ENCODE assay signal across 8 cellular contexts in the genomic region with DNA sequence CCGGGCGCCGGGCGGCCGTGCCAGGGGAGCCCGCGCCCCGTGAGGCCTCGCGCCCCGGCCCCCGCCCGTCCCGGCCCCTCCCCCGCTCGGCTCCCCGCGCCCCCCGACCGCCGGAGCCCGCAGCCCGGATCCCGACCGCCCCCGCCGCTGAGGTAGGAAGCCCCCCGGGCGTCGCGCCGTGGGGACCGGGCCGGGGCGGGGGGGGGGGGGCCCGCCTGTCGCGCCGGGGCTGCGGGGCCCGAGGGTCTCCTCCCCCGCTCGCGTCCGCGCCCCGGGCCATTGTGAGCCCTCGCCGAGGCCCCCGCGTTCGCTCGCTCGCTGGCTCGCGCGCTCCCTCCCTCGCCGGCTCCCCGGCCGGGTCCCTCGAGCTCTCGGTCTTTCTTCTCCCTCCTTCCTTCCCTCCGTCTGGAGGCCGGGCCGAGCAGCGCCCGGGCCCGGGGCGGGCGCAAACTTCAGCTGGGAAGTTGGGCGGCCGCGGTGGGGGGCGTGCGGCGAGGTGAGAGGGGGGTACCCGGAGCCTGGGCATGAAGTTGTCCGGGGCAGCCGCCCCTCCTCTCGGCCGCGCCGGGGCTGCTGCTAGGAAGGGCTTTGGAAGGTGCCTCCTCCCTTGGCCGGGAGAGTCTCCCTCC. TPM values are rescaled to one million over a fixed set of nuclear protein-coding genes. Genes with fewer than 3 reads are reported as not detected.
A peak's percentile ranks its signal among the peaks of the same experiment; 100 is the strongest.
DNase-seq lines count a peak whose midpoint lies in the region; ATAC-seq and TF ChIP-seq lines count a peak whose summit lies in the region.

No MANE protein-coding gene starts in this region.

- H3K36me3 ChIP-seq in cardiac muscle cell (no peaks in the 10 kb centered on the region), lower lobe of right lung (no peaks in the 10 kb centered on the region), aorta (ENCODE audit: control insufficient read depth in 1 of 2, insufficient read depth in 2 of 2, low read length in 1 of 2) (no peaks in the 10 kb centered on the region)

- DNase-seq in cardiac muscle cell (ENCODE audit: low read depth in 1 of 2, low spot score in 1 of 2) (peak; percentile 33 to 61), Right ventricle myocardium superior (no peak), astrocyte of the spinal cord (ENCODE audit: low read depth, low spot score) (peak; percentile 26), lower lobe of right lung (no peak), aorta (peak in 1 of 2 donors; percentile 54), foreskin melanocyte (no peak)

- H3K4me1 ChIP-seq in cardiac muscle cell (ENCODE audit: low read depth) (peaks cover 37% of the 10 kb centered on the region), lower lobe of right lung (peaks cover 61% of the 10 kb centered on the region), aorta (ENCODE audit: control insufficient read depth in 1 of 2, insufficient read depth in 2 of 2, low read length in 2 of 2) (no peaks in the 10 kb centered on the region)

- in situ Hi-C loops in astrocyte of the spinal cord (cut with HindIII; ENCODE audit: low sequenced_read_pairs): no loop called here

- intact Hi-C loops in Right ventricle myocardium superior (cut with DNase I) (no loop called here), lower lobe of right lung (cut with DNase I) (no loop called here), aorta (cut with DNase I) (loop anchor here in 1 of 2 donors (5.0 to 10.0 kb wide), 2 partner anchors 56 to 361 kb away; partner anchors contain the start of gene VASN)

- H3K4me3 ChIP-seq in cardiac muscle cell: peak overlapping the region; percentile 99
- H3K4me3 ChIP-seq in astrocyte of the spinal cord (ENCODE audit: low read depth, low read length): peak overlapping the region; percentile 79
- H3K4me3 ChIP-seq in lower lobe of right lung: peak overlapping the region; percentile 66
- peak overlapping the region; percentile 52 to 92 for H3K4me3 ChIP-seq in aorta (ENCODE audit: low read length in 2 of 2)

- H3K9me3 ChIP-seq in cardiac muscle cell (ENCODE audit: low read depth) (no peaks in the 10 kb centered on the region), lower lobe of right lung (no peaks in the 10 kb centered on the region), aorta (ENCODE audit: control insufficient read depth, low read length) (no peaks in the 10 kb centered on the region)

- TF ChIP-seq CTCF in cardiac muscle cell (IDR thresholded peaks at IDR 0.05; ENCODE audit: low read depth, low read length): no peak
- no peak for TF ChIP-seq CTCF in astrocyte of the spinal cord (IDR thresholded peaks at IDR 0.05; ENCODE audit: low read depth, low read length)
- no peak for TF ChIP-seq CTCF in lower lobe of right lung (IDR thresholded peaks at IDR 0.05)

- ATAC-seq in Right ventricle myocardium superior (ENCODE audit: poor library complexity) (no peak), lower lobe of right lung (no peak), aorta (ENCODE audit: low FRiP score) (no peak), HG03025 (IDR thresholded peaks at IDR 0.05; ENCODE audit: low FRiP score, unreplicated experiment) (no peak), esophagus mucosa (no peak)

- no peaks in the 10 kb centered on the region for H3K27me3 ChIP-seq in cardiac muscle cell
- peaks cover 11% of the 10 kb centered on the region for H3K27me3 ChIP-seq in lower lobe of right lung (ENCODE audit: low read depth)
- no peaks in the 10 kb centered on the region for H3K27me3 ChIP-seq in aorta (ENCODE audit: control insufficient read depth in 1 of 2, insufficient read depth in 2 of 2, low read length in 1 of 2)

- H3K27ac ChIP-seq in cardiac muscle cell (peak overlapping the region; percentile 87), lower lobe of right lung (peak overlapping the region; percentile 82), aorta (ENCODE audit: low read depth in 1 of 2, low read length in 2 of 2) (peak overlapping the region; percentile 44 to 72)

- WGBS in aorta, 2 donors: 1 to 2% methylated on average over 34 to 85 of the region's 85 CpGs

RNA-seq across cellular contexts. Expression of gene GLIS2, which starts 0.3 kb away (rescaled TPM):
- total RNA-seq in cardiac muscle cell (10.4 and 14.5 TPM in 2 replicates), Right ventricle myocardium superior (14.6 TPM), lower lobe of right lung (21.5 TPM), aorta (10 to 100 TPM; 37.3 to 72.6 TPM), esophagus mucosa (0.80 TPM)
- polyA plus RNA-seq in cardiac muscle cell (10.3 and 15.4 TPM in 2 replicates), aorta (10 to 100 TPM; 12.3 to 21.3 TPM)

RNA-seq across cellular contexts. Expression of gene PAM16, which starts 34.9 kb away (rescaled TPM):
- total RNA-seq in cardiac muscle cell: 65.1 and 72.5 TPM in 2 replicates
- polyA plus RNA-seq in cardiac muscle cell: 71.8 and 82.8 TPM in 2 replicates
- 74.0 TPM for total RNA-seq in Right ventricle myocardium superior
- 40.0 TPM for total RNA-seq in lower lobe of right lung
- total RNA-seq in aorta: 10 to 100 TPM; 23.6 to 25.5 TPM
- polyA plus RNA-seq in aorta: 10 to 100 TPM; 41.7 to 65.2 TPM
- total RNA-seq in esophagus mucosa: 34.3 TPM

RNA-seq across cellular contexts. Expression of gene TFAP4, which starts 43.4 kb away (rescaled TPM):
- 11.7 and 20.5 TPM in 2 replicates for total RNA-seq in cardiac muscle cell
- polyA plus RNA-seq in cardiac muscle cell: 3.4 and 6.7 TPM in 2 replicates
- 4.0 TPM for total RNA-seq in Right ventricle myocardium superior
- total RNA-seq in lower lobe of right lung: 12.9 TPM
- 1 to 10 TPM; 3.8 to 8.0 TPM for total RNA-seq in aorta
- polyA plus RNA-seq in aorta: 1 to 10 TPM; 1.0 to 2.9 TPM
- 11.6 TPM for total RNA-seq in esophagus mucosa

RNA-seq across cellular contexts. Expression of gene VASN, which starts 55.4 kb away (rescaled TPM):
- total RNA-seq in cardiac muscle cell (23.3 and 33.3 TPM in 2 replicates), Right ventricle myocardium superior (5.7 TPM), lower lobe of right lung (17.4 TPM), aorta (100 to 1,000 TPM in 1 of 2 donors, 10 to 100 TPM in 1; 67.0 to 120 TPM), esophagus mucosa (16.6 TPM)
- polyA plus RNA-seq in cardiac muscle cell (18.9 and 30.5 TPM in 2 replicates), aorta (10 to 100 TPM; 21.7 to 51.3 TPM)

Comparison
In these comparisons a context has a peak if more than half of its experiments do, and no peak if none do; other contexts are left out.
1. DNase-seq: peak in cardiac muscle cell (2 of 2) and astrocyte of the spinal cord (single experiment); none in Right ventricle myocardium superior (single experiment), lower lobe of right lung (single experiment) and foreskin melanocyte (single experiment).
2. Peak in every context shown above with its lines, with median percentiles within 50 percentile points of each other: H3K27ac ChIP-seq and H3K4me3 ChIP-seq.